ENCODE assay signal across 8 cellular contexts in genomic region chr12:46384451-46385301, GRCh38. TPM values are rescaled to one million over a fixed set of nuclear protein-coding genes. Genes with fewer than 3 reads are reported as not detected.
DNase-seq lines count a peak whose midpoint lies in the region; ATAC-seq and TF ChIP-seq lines count a peak whose summit lies in the region.

No MANE protein-coding gene starts in this region.

- peaks cover 61% of the 10 kb centered on the region for H3K4me1 Mint-ChIP-seq in activated naive CD4-positive, alpha-beta T cell treated with anti-CD3 and anti-CD28 coated beads, Interleukin-2, amount 10 ng/mL, durations not matched to agents 7 days and 5 days

- H3K4me1 ChIP-seq in adrenal gland (replicated peaks in 1 of 2) (peaks cover 33 to 54% of the 10 kb centered on the region in 2 donors), right lobe of liver (peaks cover 0 to 48% (median 12%) of the 10 kb centered on the region in 4 donors), upper lobe of left lung (peaks cover 30 to 49% (median 44%) of the 10 kb centered on the region in 4 donors)

- H3K9me3 Mint-ChIP-seq in activated naive CD4-positive, alpha-beta T cell treated with anti-CD3 and anti-CD28 coated beads, Interleukin-2, amount 10 ng/mL, durations not matched to agents 7 days and 5 days: no peaks in the 10 kb centered on the region

- CTCF ChIA-PET in activated naive CD4-positive, alpha-beta T cell treated with anti-CD3 and anti-CD28 coated beads, Interleukin-2, amount 10 ng/mL, durations not matched to agents 7 days and 5 days (lab: Charles Lee): interaction anchor here (0.8 to 1.6 kb wide), 7 partner anchors 14 to 139 kb away, joined by 3 to 4 read pairs (median 3); no protein-coding TSS in a partner anchor

- no peak for ATAC-seq in right lobe of liver
- no peak for ATAC-seq in upper lobe of left lung (ENCODE audit: low FRiP score in 2 of 2)
- no peak for ATAC-seq in GM18870 (IDR thresholded peaks at IDR 0.05; ENCODE audit: unreplicated experiment)

- no peaks in the 10 kb centered on the region for H3K9me3 ChIP-seq in adrenal gland (replicated peaks in 1 of 3)
- H3K9me3 ChIP-seq in right lobe of liver: no peaks in the 10 kb centered on the region
- no peaks in the 10 kb centered on the region for H3K9me3 ChIP-seq in upper lobe of left lung

- H3K36me3 ChIP-seq in adrenal gland (replicated peaks in 1 of 2): no peaks in the 10 kb centered on the region
- H3K36me3 ChIP-seq in right lobe of liver: no peaks in the 10 kb centered on the region
- no peaks in the 10 kb centered on the region for H3K36me3 ChIP-seq in upper lobe of left lung

- intact Hi-C loops in adrenal gland (cut with DNase I) (loop anchor here in 1 of 2 donors (10.0 kb wide), 1 partner anchor 170 kb away; no protein-coding TSS in a partner anchor), right lobe of liver (cut with DNase I) (no loop called here)

- TF ChIP-seq EP300 in upper lobe of left lung (IDR thresholded peaks at IDR 0.05): no peak

- peak overlapping the region in 1 of 4 donors; percentile 82 for H3K4me3 ChIP-seq in adrenal gland
- peak overlapping the region; percentile 68 to 74 (median 73) for H3K4me3 ChIP-seq in right lobe of liver
- H3K4me3 ChIP-seq in upper lobe of left lung: peak overlapping the region in 3 of 4 donors; percentile 65 to 73 (median 68)

- no peak for DNase-seq in activated naive CD4-positive, alpha-beta T cell treated with anti-CD3 and anti-CD28 coated beads, Interleukin-2, amount 10 ng/mL, durations not matched to agents 7 days and 5 days
- DNase-seq in activated naive CD4-positive, alpha-beta T cell treated with anti-CD3 and anti-CD28 coated beads, Interleukin-2, amount 50 U/mL, for 16 hours: no peak
- DNase-seq in adrenal gland (no peak), right lobe of liver (no peak), upper lobe of left lung (no peak), HuH-7.5 (ENCODE audit: low spot score) (no peak), amygdala (lab: John Stamatoyannopoulos, UW) (no peak)

- H3K27ac ChIP-seq in adrenal gland: peak overlapping the region; percentile 96 to 100 (median 99)
- H3K27ac ChIP-seq in right lobe of liver: peak overlapping the region; percentile 99 to 100 (median 99)
- peak overlapping the region; percentile 97 to 100 (median 100) for H3K27ac ChIP-seq in upper lobe of left lung

- peak overlapping the region; percentile 86 for H3K4me3 Mint-ChIP-seq in activated naive CD4-positive, alpha-beta T cell treated with anti-CD3 and anti-CD28 coated beads, Interleukin-2, amount 10 ng/mL, durations not matched to agents 7 days and 5 days

- TF ChIP-seq CTCF in adrenal gland (IDR thresholded peaks at IDR 0.05) (no peak), right lobe of liver (IDR thresholded peaks at IDR 0.05) (no peak), upper lobe of left lung (IDR thresholded peaks at IDR 0.05) (no peak)

- TF ChIP-seq POLR2A in adrenal gland (IDR thresholded peaks at IDR 0.05) (no peak), right lobe of liver (IDR thresholded peaks at IDR 0.05) (no peak), upper lobe of left lung (IDR thresholded peaks at IDR 0.05) (no peak)

- H3K27me3 Mint-ChIP-seq in activated naive CD4-positive, alpha-beta T cell treated with anti-CD3 and anti-CD28 coated beads, Interleukin-2, amount 10 ng/mL, durations not matched to agents 7 days and 5 days: no peaks in the 10 kb centered on the region

- peak overlapping the region; percentile 97 for H3K27ac Mint-ChIP-seq in activated naive CD4-positive, alpha-beta T cell treated with anti-CD3 and anti-CD28 coated beads, Interleukin-2, amount 10 ng/mL, durations not matched to agents 7 days and 5 days

- H3K27me3 ChIP-seq in adrenal gland: no peaks in the 10 kb centered on the region
- H3K27me3 ChIP-seq in right lobe of liver: no peaks in the 10 kb centered on the region
- no peaks in the 10 kb centered on the region for H3K27me3 ChIP-seq in upper lobe of left lung

- WGBS in adrenal gland, 4 donors: 63 to 66% (median 65%) methylated on average over 9 of the region's 9 CpGs
- WGBS in right lobe of liver (ENCODE audit: insufficient coverage, low coverage, low lambda C conversion rate, missing lambda C conversion rate): 50% methylated on average over 9 of the region's 9 CpGs
- WGBS in upper lobe of left lung, 2 donors: 70 to 71% methylated on average over 9 of the region's 9 CpGs

- peaks cover 24% of the 10 kb centered on the region for H3K36me3 Mint-ChIP-seq in activated naive CD4-positive, alpha-beta T cell treated with anti-CD3 and anti-CD28 coated beads, Interleukin-2, amount 10 ng/mL, durations not matched to agents 7 days and 5 days

RNA-seq across cellular contexts. Expression of gene SLC38A2, which starts 12.1 kb away (rescaled TPM):
- 100 to 1,000 TPM; 128 to 948 (median 375) TPM for total RNA-seq in adrenal gland
- 100 to 1,000 TPM in 2 of 3 donors, 10 to 100 TPM in 1; 94.6 to 119 (median 108) TPM for polyA plus RNA-seq in adrenal gland
- 100 to 1,000 TPM in 5 of 6 experiments, 10 to 100 TPM in 1; 77.0 to 463 (median 290) TPM for total RNA-seq in right lobe of liver
- 100 to 1,000 TPM; 104 to 409 (median 223) TPM for total RNA-seq in upper lobe of left lung
